In the genomic region with DNA sequence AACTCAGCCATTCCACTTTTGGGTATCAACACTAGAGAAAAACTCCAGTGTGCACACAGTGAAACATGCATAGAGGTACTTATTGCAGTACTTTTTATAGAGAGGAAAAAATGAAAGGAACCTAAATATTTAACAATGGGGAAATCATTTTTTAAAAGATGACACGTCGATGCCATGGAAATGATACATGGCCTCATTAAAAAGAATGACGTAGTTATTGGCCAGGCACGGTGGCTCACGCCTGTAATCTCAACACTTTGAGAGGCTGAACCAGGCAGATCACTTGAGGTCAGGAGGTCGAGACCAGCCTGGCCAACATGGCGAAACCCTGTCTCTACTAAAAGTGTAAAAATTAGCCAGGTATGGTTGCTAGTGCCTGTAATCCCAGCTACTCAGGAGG, we compare ENCODE assay signal across 28 cellular contexts. TPM values are rescaled to one million over a fixed set of nuclear protein-coding genes. Genes with fewer than 3 reads are reported as not detected.
"Had no signal": no experiment of that assay in that cellular context is flagged by ENCODE, and none has a peak within 500 bp of the region (broad histone marks: within the 10 kb centered on the region; RNA-seq: fewer than 3 reads in every experiment).

No MANE protein-coding gene starts in this region.

- H3K27me3 ChIP-seq: pancreas, thyroid gland had no signal

- H3K9me3 ChIP-seq: pancreas, thyroid gland had no signal

- H3K36me3 ChIP-seq: neutrophil, pancreas, stomach, thyroid gland had no signal

- H3K27ac ChIP-seq: dorsolateral prefrontal cortex, epithelial cell of prostate, neutrophil, stomach, thyroid gland had no signal

- ATAC-seq: esophagus mucosa; left lobe of liver; natural killer cell treated with Interleukin-12 subunit alpha and Interleukin-12 subunit beta and Interleukin-15 and Interleukin-18, amount 100 ng/mL, for 72 hours; sciatic nerve; stimulated activated effector memory CD8-positive, alpha-beta T cell treated with anti-CD3 and anti-CD28 coated beads, Interleukin-12 subunit alpha, Interleukin-12 subunit beta, amount 100 ng/mL, for 72 hours had no signal

- DNase-seq: effector CD4-positive, alpha-beta T cell; foreskin melanocyte; glutamatergic neuron; hypothalamus; immature natural killer cell; islet precursor cell; naive B cell; stimulated activated CD4-positive, alpha-beta T cell treated with anti-CD3 and anti-CD28 coated beads, Interleukin-2, amount 100 ng/mL, for 24 hours; stimulated activated CD4-positive, alpha-beta T cell treated with anti-CD3 and anti-CD28 coated beads, Interleukin-4, amount 100 ng/mL, for 24 hours; stimulated activated naive CD4-positive, alpha-beta T cell treated with Interleukin-2 at 50 U/mL for 16 hours; stomach; thyroid gland; trophoblast cell had no signal

- FAIRE-seq: colon, pancreas had no signal

- H3K4me3 ChIP-seq: dorsolateral prefrontal cortex, lung, pancreas, stomach, thyroid gland had no signal

RNA-seq across cellular contexts. Expression of gene MATN1, which starts 42.5 kb away (rescaled TPM):
- total RNA-seq: esophagus mucosa, left lobe of liver, posterior vena cava, pulmonary artery endothelial cell, subcutaneous adipose tissue had no signal
- polyA plus RNA-seq: immature natural killer cell, liver, stomach had no signal
